Comparison of ENCODE assay signal across 22 cellular contexts in the genomic region with DNA sequence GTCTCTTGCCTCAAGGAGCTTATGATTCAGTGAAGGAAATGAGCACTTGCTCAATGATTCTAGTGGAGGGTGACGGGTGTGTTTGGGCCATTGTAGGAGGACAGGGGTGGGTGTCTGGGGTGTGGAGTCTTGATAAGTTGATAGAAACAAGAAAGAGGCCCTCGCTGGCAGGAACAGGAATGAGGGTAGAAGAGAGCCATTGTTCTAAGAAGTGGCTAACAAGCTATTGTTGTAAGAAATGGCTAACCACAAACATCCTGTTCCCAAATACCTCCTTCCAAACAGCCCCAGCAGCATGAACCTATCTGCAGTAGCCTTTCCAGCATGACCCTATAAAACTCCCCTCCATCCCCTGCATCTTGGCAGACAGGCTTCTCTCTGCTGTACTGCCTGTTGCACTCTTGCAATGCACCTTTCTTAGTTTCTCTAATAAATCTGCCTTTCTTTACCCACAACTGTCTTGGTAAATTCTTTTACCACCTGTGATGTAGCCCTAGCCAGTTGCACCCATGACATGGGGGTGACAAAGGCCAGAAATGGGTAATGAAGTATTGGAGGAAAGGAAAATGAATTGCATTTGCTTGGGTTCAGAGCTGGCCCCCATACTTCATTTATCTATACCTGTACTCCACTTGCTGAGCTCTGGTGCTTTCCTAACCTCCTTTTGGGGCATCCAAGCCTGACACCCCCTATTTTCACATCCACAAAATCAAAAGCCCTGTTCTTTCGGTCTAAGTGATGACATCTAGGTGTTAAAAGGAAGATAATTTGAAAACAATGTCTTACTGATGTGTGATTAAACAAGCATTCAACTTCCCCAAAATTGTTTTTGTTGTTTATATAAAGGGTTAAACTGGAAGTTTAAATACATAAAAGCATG.
DNase-seq lines count a peak whose midpoint lies in the region; ATAC-seq and TF ChIP-seq lines count a peak whose summit lies in the region.
"Had no signal": no experiment of that assay in that cellular context is flagged by ENCODE, and none has a peak within 500 bp of the region (broad histone marks: within the 10 kb centered on the region; RNA-seq: fewer than 3 reads in every experiment).

No MANE protein-coding gene starts in this region.

- no peak overlapping the region for H3K4me2 ChIP-seq in DND-41 (ENCODE audit: insufficient read depth, low read length)
- H3K4me2 ChIP-seq in mesenchymal stem cell (ENCODE audit: low read length, poor library complexity, severe bottlenecking): no peak overlapping the region

- TF ChIP-seq CTCF in DND-41 (IDR thresholded peaks at IDR 0.05; ENCODE audit: borderline replicate concordance, extremely low read depth, low read length, poor library complexity, severe bottlenecking): no peak

- H3K4ac ChIP-seq in mesenchymal stem cell (ENCODE audit: low read depth in 1 of 2, low read length in 2 of 2): no peak overlapping the region

- WGBS in mesenchymal stem cell: 83% methylated on average over 1 of the region's 3 CpGs

- H4K20me1 ChIP-seq in DND-41 (ENCODE audit: insufficient read depth, low read length): no peaks in the 10 kb centered on the region

- DNase-seq in DND-41 (peak; percentile 24), SK-MEL-5 (ENCODE audit: low read depth, low spot score) (peak; percentile 29), mesenchymal stem cell (no peak), NCI-H82 treated with DMSO at 0.1 percent for 48 hours (lab: John Stamatoyannopoulos, UW; ENCODE audit: unreplicated experiment) (no peak), RKO (ENCODE audit: low spot score) (no peak)
- DNase-seq: activated CD4-positive, CD25-positive, alpha-beta regulatory T cell; activated T-cell treated with anti-CD3 and anti-CD28 coated beads, Interleukin-2, amount 50 U/mL, for 72 hours; CD4-positive, alpha-beta memory T cell; DMS153; effector memory CD4-positive, alpha-beta T cell; left ventricle myocardium inferior; NCI-H1048; NCI-H2029 treated with DMSO at 0.1 percent for 48 hours; NCI-H446 treated with DMSO at 0.1 percent for 48 hours; psoas muscle; small intestine; stimulated activated CD4-positive, alpha-beta T cell treated with anti-CD3 and anti-CD28 coated beads, Interleukin-2, amount 100 ng/mL, for 48 hours; T-helper 9 cell had no signal

- H2AFZ ChIP-seq in DND-41 (ENCODE audit: low read depth, low read length): no peak overlapping the region
- H2AFZ ChIP-seq in mesenchymal stem cell (ENCODE audit: low read depth, low read length): peak overlapping the region; percentile 39

- H2BK15ac ChIP-seq in mesenchymal stem cell (ENCODE audit: low read depth, poor library complexity, severe bottlenecking): no peak overlapping the region

- H3K27ac ChIP-seq in DND-41 (ENCODE audit: low read length): no peak overlapping the region
- H3K27ac ChIP-seq in mesenchymal stem cell (ENCODE audit: low read length, poor library complexity, severe bottlenecking): no peak overlapping the region
- H3K27ac ChIP-seq: left ventricle myocardium inferior, psoas muscle, tibial nerve had no signal

- no peak overlapping the region for H2BK12ac ChIP-seq in mesenchymal stem cell (ENCODE audit: low read length in 2 of 2)

- H3K4me3 ChIP-seq in DND-41 (ENCODE audit: low read depth in 1 of 2, low read length in 2 of 2) (no peak overlapping the region), mesenchymal stem cell (ENCODE audit: insufficient read depth in 1 of 2, low read depth in 1 of 2, low read length in 2 of 2) (no peak overlapping the region)
- H3K4me3 ChIP-seq: left ventricle myocardium inferior, psoas muscle, tibial nerve had no signal

- no peak overlapping the region for H2BK5ac ChIP-seq in mesenchymal stem cell (ENCODE audit: low read depth, low read length, poor library complexity, severe bottlenecking)

- no peak overlapping the region for H3K18ac ChIP-seq in mesenchymal stem cell (ENCODE audit: low read depth in 1 of 2, low read length in 2 of 2)

- H2BK120ac ChIP-seq in mesenchymal stem cell (ENCODE audit: low read depth, low read length): no peak overlapping the region

- no peak overlapping the region for H4K8ac ChIP-seq in mesenchymal stem cell (ENCODE audit: low read length)

- H3K23ac ChIP-seq in mesenchymal stem cell (ENCODE audit: low read length in 2 of 2): no peak overlapping the region

- H2AK5ac ChIP-seq in mesenchymal stem cell (ENCODE audit: low read length, severe bottlenecking): no peak overlapping the region

- H3K27me3 ChIP-seq in DND-41 (ENCODE audit: insufficient read depth, low read length, poor library complexity) (peaks cover 5% of the 10 kb centered on the region), mesenchymal stem cell (ENCODE audit: control insufficient read depth in 1 of 2, insufficient read depth in 1 of 2, low read length in 2 of 2) (no peaks in the 10 kb centered on the region)
- H3K27me3 ChIP-seq: tibial nerve had no signal

- H3K79me2 ChIP-seq in DND-41 (ENCODE audit: insufficient read depth, low read length): no peaks in the 10 kb centered on the region

- no peak overlapping the region for H3K14ac ChIP-seq in mesenchymal stem cell (ENCODE audit: low read length in 2 of 2)

- no peak overlapping the region for H4K91ac ChIP-seq in mesenchymal stem cell (ENCODE audit: low read length)

- H3K4me1 ChIP-seq in DND-41 (ENCODE audit: insufficient read depth, low read length): no peaks in the 10 kb centered on the region
- H3K4me1 ChIP-seq in mesenchymal stem cell (ENCODE audit: control insufficient read depth, insufficient read depth, low read depth, low read length): no peaks in the 10 kb centered on the region
- H3K4me1 ChIP-seq: left ventricle myocardium inferior, psoas muscle, tibial nerve had no signal

- in situ Hi-C loops in SK-MEL-5 (cut with HindIII; ENCODE audit: low pct_unique_long_range_greater_than_20kb, low sequenced_read_pairs): no loop called here

- ATAC-seq in DND-41 (ENCODE audit: insufficient read depth, low read depth) (peak; percentile 77), GM19351 (IDR thresholded peaks at IDR 0.05; ENCODE audit: unreplicated experiment) (peak; percentile 58), HG03521 (IDR thresholded peaks at IDR 0.05; ENCODE audit: unreplicated experiment) (no peak), HG03025 (IDR thresholded peaks at IDR 0.05; ENCODE audit: low FRiP score, unreplicated experiment) (no peak)
- ATAC-seq: activated T-cell treated with anti-CD3 and anti-CD28 coated beads, Interleukin-2, amount 50 U/mL, for 72 hours; psoas muscle had no signal

- H3K9ac ChIP-seq in DND-41 (ENCODE audit: low read depth, low read length): no peak overlapping the region
- no peak overlapping the region for H3K9ac ChIP-seq in mesenchymal stem cell (ENCODE audit: low read length)

- H3K36me3 ChIP-seq in DND-41 (ENCODE audit: insufficient read depth, low read length) (no peaks in the 10 kb centered on the region), mesenchymal stem cell (ENCODE audit: control insufficient read depth in 1 of 2, insufficient read depth in 2 of 2, low read depth in 1 of 2, low read length in 2 of 2) (no peaks in the 10 kb centered on the region)
- H3K36me3 ChIP-seq: left ventricle myocardium inferior, tibial nerve had no signal

- H3K9me3 ChIP-seq in DND-41 (ENCODE audit: insufficient read depth, low read length, severe bottlenecking) (no peaks in the 10 kb centered on the region), mesenchymal stem cell (ENCODE audit: control insufficient read depth, low read length) (no peaks in the 10 kb centered on the region)
- H3K9me3 ChIP-seq: left ventricle myocardium inferior, psoas muscle, tibial nerve had no signal

- H3K79me1 ChIP-seq in mesenchymal stem cell (replicated peaks; ENCODE audit: low read length, poor library complexity, severe bottlenecking): no peaks in the 10 kb centered on the region

Comparison
In these comparisons a context has a peak if more than half of its experiments do, and no peak if none do; other contexts are left out.
1. ATAC-seq: peak in DND-41 (single experiment) and GM19351 (single experiment); none in HG03521 (single experiment) and HG03025 (single experiment).
2. DNase-seq: peak in DND-41 (single experiment) and SK-MEL-5 (single experiment); none in mesenchymal stem cell (single experiment), NCI-H82 treated with DMSO at 0.1 percent for 48 hours (single experiment) and RKO (single experiment).